In genomic region chr1:31182352-31182751, GRCh38 we compare ENCODE assay signal across 8 cellular contexts. TPM values are rescaled to one million over a fixed set of nuclear protein-coding genes. Genes with fewer than 3 reads are reported as not detected.
DNase-seq lines count a peak whose midpoint lies in the region; ATAC-seq, FAIRE-seq and TF ChIP-seq lines count a peak whose summit lies in the region.

No MANE protein-coding gene starts in this region.

- H2AFZ ChIP-seq in Karpas-422 (ENCODE audit: low read length) (no peak overlapping the region), GM12878 (ENCODE audit: control insufficient read depth, low read depth, low read length) (no peak overlapping the region)

- no peak overlapping the region for H3K27ac ChIP-seq in Karpas-422 (ENCODE audit: low read length)
- H3K27ac ChIP-seq in GM12878 (ENCODE audit: control insufficient read depth, insufficient read depth), result no peak overlapping the region
- H3K27ac ChIP-seq in small intestine (ENCODE audit: low read depth in 1 of 2, low read length in 1 of 2), result no peak overlapping the region

- H3K9me3 Mint-ChIP-seq in stimulated activated memory B cell treated with anti-CD40 and anti-IgM and Interleukin-4, amounts not matched to agents 10 μg/mL and 1 μg/mL and 100 μg/mL, for 72 hours, result no peaks in the 10 kb centered on the region

- FAIRE-seq in GM12878 (lab: Jason Lieb, UNC) (no peak), small intestine (lab: Jason Lieb, UNC) (no peak)

- POLR2A ChIA-PET in GM12878 (lab: Charles Lee), result interaction anchor here (0.6 kb wide), 1 partner anchor 98 kb away, joined by 5 read pairs; no protein-coding TSS in a partner anchor

- H3K27ac Mint-ChIP-seq in T-helper 17 cell, result no peak overlapping the region
- H3K27ac Mint-ChIP-seq in stimulated activated memory B cell treated with anti-CD40 and anti-IgM and Interleukin-4, amounts not matched to agents 10 μg/mL and 1 μg/mL and 100 μg/mL, for 72 hours, result no peak overlapping the region

- H3K4me1 ChIP-seq in Karpas-422 (ENCODE audit: low read length) (peaks cover 23% of the 10 kb centered on the region), GM12878 (ENCODE audit: control insufficient read depth, insufficient read depth, low read length) (no peaks in the 10 kb centered on the region), iPS-15b (ENCODE audit: control insufficient read depth, insufficient read depth, low read length) (no peaks in the 10 kb centered on the region), small intestine (ENCODE audit: control insufficient read depth in 2 of 2, insufficient read depth in 1 of 2, low read depth in 1 of 2, low read length in 1 of 2) (peaks cover 3 to 8% of the 10 kb centered on the region in 2 donors)

- H3K4me1 Mint-ChIP-seq in T-helper 17 cell, result peaks cover 13% of the 10 kb centered on the region
- H3K4me1 Mint-ChIP-seq in stimulated activated memory B cell treated with anti-CD40 and anti-IgM and Interleukin-4, amounts not matched to agents 10 μg/mL and 1 μg/mL and 100 μg/mL, for 72 hours, result peaks cover 17% of the 10 kb centered on the region

- intact Hi-C loops in GM12878 (cut with micrococcal nuclease; ENCODE audit: unreplicated experiment), result no loop called here

- H3K27me3 Mint-ChIP-seq in T-helper 17 cell, result peaks cover 57% of the 10 kb centered on the region
- H3K27me3 Mint-ChIP-seq in stimulated activated memory B cell treated with anti-CD40 and anti-IgM and Interleukin-4, amounts not matched to agents 10 μg/mL and 1 μg/mL and 100 μg/mL, for 72 hours, result peaks cover 78% of the 10 kb centered on the region

- 4% methylated on average over 16 of the region's 18 CpGs for WGBS in GM12878 (ENCODE audit: insufficient coverage, insufficient replicate concordance, low lambda C conversion rate, missing lambda C conversion rate)
- WGBS in small intestine, 3 donors, result 0 to 3% (median 1%) methylated on average over 16 to 18 of the region's 18 CpGs

- no peaks in the 10 kb centered on the region for H4K20me1 ChIP-seq in Karpas-422 (ENCODE audit: insufficient read depth, low read depth, low read length)
- no peaks in the 10 kb centered on the region for H4K20me1 ChIP-seq in GM12878 (ENCODE audit: control insufficient read depth, insufficient read depth)

- H3K4me2 ChIP-seq in Karpas-422 (ENCODE audit: low read depth, low read length, poor library complexity, severe bottlenecking) (peak overlapping the region; percentile 50), GM12878 (ENCODE audit: control insufficient read depth, insufficient read depth) (peak overlapping the region; percentile 36)

- TF ChIP-seq CTCF in GM12878 (IDR thresholded peaks at IDR 0.05 in 2 of 3, conservative IDR thresholded peaks at IDR 0.05 in 1 of 3; ENCODE audit: control insufficient read depth in 2 of 3, extremely low read depth in 1 of 3, insufficient read depth in 1 of 3, low read depth in 3 of 3, low read length in 3 of 3), result 0 out of 6 replicates have a peak, but pooled peaks of 1 of the 3 experiments have one; percentile 1

- ATAC-seq in T-helper 17 cell (peak; percentile 62), GM12878 (peak; percentile 75), HG03196 (IDR thresholded peaks at IDR 0.05; ENCODE audit: unreplicated experiment) (no peak)
- no peak for ATAC-seq in stimulated activated memory B cell treated with anti-CD40 and anti-IgM and Interleukin-4, amounts not matched to agents 10 μg/mL and 1 μg/mL and 100 μg/mL, for 72 hours

- no peaks in the 10 kb centered on the region for H3K79me2 ChIP-seq in Karpas-422 (ENCODE audit: low read length)
- no peaks in the 10 kb centered on the region for H3K79me2 ChIP-seq in GM12878 (ENCODE audit: control insufficient read depth, insufficient read depth, low read length)

- no peak for TF ChIP-seq RAD21 in GM12878 (IDR thresholded peaks at IDR 0.05; ENCODE audit: insufficient read depth, low read depth, low read length)

- RAD21 ChIA-PET in GM12878 (lab: Charles Lee; ENCODE audit: unreplicated experiment), result interaction anchor here (0.5 to 3.6 kb wide), 3 partner anchors 49 to 607 kb away, joined by 3 to 20 read pairs (median 3); no protein-coding TSS in a partner anchor

- H3K9ac ChIP-seq in Karpas-422 (ENCODE audit: low read length) (no peak overlapping the region), GM12878 (ENCODE audit: control insufficient read depth, insufficient read depth, low read length) (no peak overlapping the region), iPS-15b (ENCODE audit: low read depth, low read length) (no peak overlapping the region)

- peak; percentile 96 for DNase-seq in DMS 273 (lab: John Stamatoyannopoulos, UW; ENCODE audit: unreplicated experiment)
- DNase-seq in Karpas-422, result peak; percentile 77
- peak in 2 of 3 donors; percentile 35 to 49 for DNase-seq in T-helper 17 cell
- no peak for DNase-seq in GM12878 (ENCODE audit: low read depth, low spot score)
- DNase-seq in small intestine, result peak; percentile 56

- no TSS peak for BruUV-seq in GM12878 (replicated peaks; lab: Mats Ljungman, UMichigan)

- no peaks in the 10 kb centered on the region for H3K9me2 ChIP-seq in Karpas-422 (replicated peaks; ENCODE audit: insufficient read depth, low read length)

- no peak for TF ChIP-seq EP300 in GM12878 (IDR thresholded peaks at IDR 0.05; ENCODE audit: borderline replicate concordance in 1 of 2, control insufficient read depth in 1 of 2, low read depth in 2 of 2, low read length in 2 of 2)

- SMC1A ChIA-PET in GM12878 (lab: Charles Lee; ENCODE audit: uncharacterized antibody, unreplicated experiment), result interaction anchor here (0.7 to 2.4 kb wide), 4 partner anchors 159 to 240 kb away, joined by 3 to 7 read pairs (median 4); no protein-coding TSS in a partner anchor

- peak overlapping the region; percentile 46; the same call in 1 of the 2 replicates for H3K4me3 ChIP-seq in Karpas-422 (ENCODE audit: low read length)
- no peak overlapping the region for H3K4me3 ChIP-seq in GM12878
- H3K4me3 ChIP-seq in iPS-15b (ENCODE audit: low read depth, low read length), result peak overlapping the region; percentile 55
- H3K4me3 ChIP-seq in small intestine (ENCODE audit: low read depth in 1 of 2, low read length in 2 of 2), result no peak overlapping the region

- peak overlapping the region; percentile 31 for H3K4me3 Mint-ChIP-seq in T-helper 17 cell
- no peak overlapping the region for H3K4me3 Mint-ChIP-seq in stimulated activated memory B cell treated with anti-CD40 and anti-IgM and Interleukin-4, amounts not matched to agents 10 μg/mL and 1 μg/mL and 100 μg/mL, for 72 hours

- H3K36me3 ChIP-seq in Karpas-422 (ENCODE audit: insufficient read depth, low read length) (no peaks in the 10 kb centered on the region), GM12878 (ENCODE audit: control insufficient read depth in 2 of 2, insufficient read depth in 2 of 2, low read length in 1 of 2) (no peaks in the 10 kb centered on the region), iPS-15b (ENCODE audit: control insufficient read depth, insufficient read depth, low read length) (no peaks in the 10 kb centered on the region), small intestine (ENCODE audit: control insufficient read depth in 2 of 2, insufficient read depth in 2 of 2, low read length in 2 of 2) (no peaks in the 10 kb centered on the region)

- in situ Hi-C loops in GM12878 (cut with MboI), result loop anchor here (5.0 to 10.0 kb wide), 2 partner anchors 242 to 355 kb away; no protein-coding TSS in a partner anchor

- H3K9me3 ChIP-seq in Karpas-422 (ENCODE audit: low read length) (no peaks in the 10 kb centered on the region), T-helper 17 cell (ENCODE audit: control insufficient read depth, low read length, poor library complexity, severe bottlenecking) (no peaks in the 10 kb centered on the region), GM12878 (replicated peaks; ENCODE audit: control insufficient read depth, insufficient read depth, low read length) (no peaks in the 10 kb centered on the region), iPS-15b (ENCODE audit: control insufficient read depth, insufficient read depth, low read length) (no peaks in the 10 kb centered on the region), small intestine (ENCODE audit: control insufficient read depth, low read depth) (no peaks in the 10 kb centered on the region)

- CTCF ChIA-PET in GM12878 (lab: Yijun Ruan, JAX), result interaction anchor here (0.7 to 6.1 kb wide), 8 partner anchors 9 to 367 kb away, joined by 3 to 47 read pairs (median 11); no protein-coding TSS in a partner anchor

- no peak for TF ChIP-seq POLR2A in GM12878 (IDR thresholded peaks at IDR 0.05; ENCODE audit: low read depth, low read length)

- peaks cover 3% of the 10 kb centered on the region for H3K36me3 Mint-ChIP-seq in T-helper 17 cell (ENCODE audit: low read depth)
- H3K36me3 Mint-ChIP-seq in stimulated activated memory B cell treated with anti-CD40 and anti-IgM and Interleukin-4, amounts not matched to agents 10 μg/mL and 1 μg/mL and 100 μg/mL, for 72 hours, result no peaks in the 10 kb centered on the region

- H3K27me3 ChIP-seq in Karpas-422 (ENCODE audit: low read length), result no peaks in the 10 kb centered on the region
- H3K27me3 ChIP-seq in GM12878 (replicated peaks in 1 of 2; ENCODE audit: control insufficient read depth in 2 of 2, insufficient read depth in 2 of 2, low read length in 1 of 2), result no peaks in the 10 kb centered on the region; a peak in 3 of 4 replicates
- peaks cover 4% of the 10 kb centered on the region for H3K27me3 ChIP-seq in iPS-15b (ENCODE audit: control insufficient read depth, insufficient read depth, low read length)
- H3K27me3 ChIP-seq in small intestine (ENCODE audit: control insufficient read depth in 2 of 2, insufficient read depth in 2 of 2, low read length in 2 of 2), result peaks cover 0 to 3% of the 10 kb centered on the region in 2 donors

TF ChIP-seq in GM12878, 131 proteins besides CTCF, POLR2A, EP300 and RAD21 (continues in another document):
- TF ChIP-seq RB1 (IDR thresholded peaks at IDR 0.05; ENCODE audit: borderline replicate concordance), result 0 out of 2 replicates have a peak, but pooled peaks have one; percentile 35

RNA-seq across cellular contexts. Expression of gene NKAIN1, which starts 57.3 kb away (rescaled TPM):
- not detected in 2 replicates for total RNA-seq in Karpas-422 (2014; rRNA removed; shearing (Covaris generic); ENCODE audit: low replicate concordance)
- total RNA-seq in T-helper 17 cell, result not detected
- total RNA-seq in GM12878 (2013; cell fraction: nucleolus; rRNA removed), result not detected in 2 replicates
- not detected in 2 replicates for total RNA-seq in GM12878 (2014; rRNA removed)
- not detected in 2 replicates for total RNA-seq in GM12878 (2014; rRNA removed; fragmentation: Illumina TruSeq; extraction: Trizol)
- not detected in 2 replicates for total RNA-seq in GM12878 (2021)
- polyA plus RNA-seq in GM12878 (2011; ENCODE audit: low read depth), result not detected
- not detected in 2 replicates for polyA plus RNA-seq in GM12878 (2011; rRNA removed)
- not detected in 2 replicates for polyA plus RNA-seq in GM12878 (2011; cell fraction: cytosol; rRNA removed)
- not detected in 2 replicates for polyA plus RNA-seq in GM12878 (2011; cell fraction: nucleus; rRNA removed)
- not detected in 2 replicates for polyA plus RNA-seq in GM12878 (2012)
- not detected in 2 replicates for polyA plus RNA-seq in GM12878 (2014; fragmentation: Illumina TruSeq; extraction: Trizol)
- polyA plus RNA-seq in GM12878 (2014; fragmentation: Nextera tagmentation; extraction: Ambion mirVana), result not detected
- polyA plus RNA-seq in GM12878 (2014; rRNA removed), result not detected in 2 replicates
- polyA plus RNA-seq in GM12878 (2016; fragmentation: Nextera tagmentation; extraction: Ambion mirVana), result not detected
- not detected in 2 replicates for polyA minus RNA-seq in GM12878 (2011; rRNA and poly(A)+ RNA removed)
- not detected in 2 replicates for polyA minus RNA-seq in GM12878 (2011; cell fraction: cytosol; rRNA and poly(A)+ RNA removed)
- not detected in 2 replicates for polyA minus RNA-seq in GM12878 (2011; cell fraction: nucleus; rRNA and poly(A)+ RNA removed)
- polyA plus RNA-seq in small intestine, result under 1 TPM in 1 of 3 donors, not detected in 2; 0.94 TPM

Comparison
In these comparisons a context has a peak if more than half of its experiments do, and no peak if none do; other contexts are left out.
1. H3K4me3 ChIP-seq: peak in Karpas-422 (single experiment) and iPS-15b (single experiment); none in GM12878 (single experiment) and small intestine (0 of 2).
2. ATAC-seq: peak in T-helper 17 cell (single experiment) and GM12878 (single experiment); none in HG03196 (single experiment) and stimulated activated memory B cell treated with anti-CD40 and anti-IgM and Interleukin-4, amounts not matched to agents 10 μg/mL and 1 μg/mL and 100 μg/mL, for 72 hours (single experiment).